ENCODE assay signal across 27 cellular contexts in the genomic region with DNA sequence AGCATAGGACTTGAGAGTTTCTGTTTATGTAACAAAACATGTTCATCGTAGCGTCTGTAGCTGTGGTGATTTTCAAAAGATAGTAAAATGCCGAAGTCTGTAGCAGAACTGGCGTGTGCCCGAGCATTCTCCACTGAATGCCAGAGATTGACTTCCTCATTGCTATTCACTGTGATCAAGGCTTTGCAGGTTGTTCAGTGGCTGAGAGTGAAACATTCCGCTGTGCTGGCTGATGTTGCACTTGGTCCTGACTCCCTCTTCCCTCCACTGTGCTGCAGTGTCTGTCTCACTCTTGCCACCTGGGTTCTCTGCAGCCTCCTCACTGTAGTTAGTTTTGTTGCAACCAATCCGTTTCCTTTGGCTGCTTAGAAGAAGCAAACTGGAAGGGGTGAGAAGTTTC. TPM values are rescaled to one million over a fixed set of nuclear protein-coding genes. Genes with fewer than 3 reads are reported as not detected.
A peak's percentile ranks its signal among the peaks of the same experiment; 100 is the strongest.
DNase-seq lines count a peak whose midpoint lies in the region; ATAC-seq and TF ChIP-seq lines count a peak whose summit lies in the region.
"Had no signal": no experiment of that assay in that cellular context is flagged by ENCODE, and none has a peak within 500 bp of the region (broad histone marks: within the 10 kb centered on the region; RNA-seq: fewer than 3 reads in every experiment).

No MANE protein-coding gene starts in this region.

- no peak overlapping the region for H3K4me3 Mint-ChIP-seq in endodermal cell
- H3K4me3 Mint-ChIP-seq in activated T-cell treated with anti-CD3 and anti-CD28 coated beads, Interleukin-2, amount 50 U/mL, for 72 hours, result no peak overlapping the region
- H3K4me3 Mint-ChIP-seq in natural killer cell, result no peak overlapping the region
- H3K4me3 Mint-ChIP-seq: activated naive CD8-positive, alpha-beta T cell treated with anti-CD3 and anti-CD28 coated beads, Interleukin-2, amount 50 U/mL, for 24 hours; brain; effector memory CD8-positive, alpha-beta T cell; neural crest cell had no signal

- WGBS in endodermal cell (ENCODE audit: insufficient coverage in 1 of 2, insufficient read length in 1 of 2), 2 experiments, result 93 to 95% methylated on average over 5 to 7 of the region's 7 CpGs
- WGBS in GM23248 (ENCODE audit: low coverage in 1 of 2, low lambda C conversion rate in 2 of 2, missing lambda C conversion rate in 2 of 2), 2 experiments, result 97 to 98% methylated on average over 7 of the region's 7 CpGs

- H3K27ac ChIP-seq in KMS-11 (peak overlapping the region; percentile 22; the same call in 1 of the 2 replicates), endodermal cell (ENCODE audit: low read depth, low read length) (no peak overlapping the region), GM23248 (no peak overlapping the region)
- H3K27ac ChIP-seq: BLaER1, coronary artery, foreskin keratinocyte, left ventricle myocardium inferior, Peyer's patch had no signal

- TF ChIP-seq CTCF in KMS-11 (conservative IDR thresholded peaks at IDR 0.05; ENCODE audit: low read depth, low read length) (no peak), endodermal cell (conservative IDR thresholded peaks at IDR 0.05) (no peak), omental fat pad (IDR thresholded peaks at IDR 0.05) (no peak), natural killer cell (IDR thresholded peaks at IDR 0.05) (no peak)

- in situ Hi-C loops in GM23248 (cut with MboI), result no loop called here

- no peaks in the 10 kb centered on the region for H3K36me3 ChIP-seq in KMS-11 (ENCODE audit: insufficient read depth)
- H3K36me3 ChIP-seq in endodermal cell (ENCODE audit: control insufficient read depth, insufficient read depth, low read length), result peaks cover 89% of the 10 kb centered on the region
- peaks cover 83% of the 10 kb centered on the region for H3K36me3 ChIP-seq in GM23248 (ENCODE audit: low read depth)

- peaks cover 9% of the 10 kb centered on the region for H3K4me1 ChIP-seq in KMS-11 (ENCODE audit: low read depth, poor library complexity, severe bottlenecking)
- no peaks in the 10 kb centered on the region for H3K4me1 ChIP-seq in endodermal cell (ENCODE audit: control insufficient read depth, insufficient read depth, low read length)
- peaks cover 40% of the 10 kb centered on the region for H3K4me1 ChIP-seq in GM23248 (ENCODE audit: insufficient read depth)
- H3K4me1 ChIP-seq: BLaER1, Peyer's patch had no signal

- H3K9ac ChIP-seq in KMS-11 (no peak overlapping the region), endodermal cell (ENCODE audit: extremely low read depth, low read length, poor library complexity, severe bottlenecking) (no peak overlapping the region), GM23248 (no peak overlapping the region)
- H3K9ac ChIP-seq: BLaER1 had no signal

- ATAC-seq in omental fat pad (ENCODE audit: low FRiP score), result peak; percentile 39
- no peak for ATAC-seq in activated T-cell treated with anti-CD3 and anti-CD28 coated beads, Interleukin-2, amount 50 U/mL, for 72 hours (replicated peaks in 1 of 2)
- no peak for ATAC-seq in natural killer cell
- ATAC-seq: activated naive CD8-positive, alpha-beta T cell treated with anti-CD3 and anti-CD28 coated beads, Interleukin-2, amount 50 U/mL, for 24 hours; effector memory CD8-positive, alpha-beta T cell; esophagus mucosa; foreskin keratinocyte had no signal

- no peak overlapping the region for H3K27ac Mint-ChIP-seq in endodermal cell
- no peak overlapping the region for H3K27ac Mint-ChIP-seq in activated T-cell treated with anti-CD3 and anti-CD28 coated beads, Interleukin-2, amount 50 U/mL, for 72 hours
- peak overlapping the region in 1 of 2 donors; percentile 45 for H3K27ac Mint-ChIP-seq in natural killer cell
- H3K27ac Mint-ChIP-seq: activated naive CD8-positive, alpha-beta T cell treated with anti-CD3 and anti-CD28 coated beads, Interleukin-2, amount 50 U/mL, for 24 hours; brain had no signal

- H3K36me3 Mint-ChIP-seq in endodermal cell (ENCODE audit: low read depth) (peaks cover 54% of the 10 kb centered on the region), natural killer cell (peaks cover 20% of the 10 kb centered on the region)
- peaks cover 4 to 17% of the 10 kb centered on the region in 2 donors for H3K36me3 Mint-ChIP-seq in activated T-cell treated with anti-CD3 and anti-CD28 coated beads, Interleukin-2, amount 50 U/mL, for 72 hours (ENCODE audit: insufficient read depth in 2 of 2)

- H2AFZ ChIP-seq in KMS-11 (ENCODE audit: low read depth), result no peak overlapping the region
- no peak overlapping the region for H2AFZ ChIP-seq in GM23248

- H3K4me3 ChIP-seq in KMS-11 (IDR thresholded peaks at IDR 0.05; ENCODE audit: insufficient read depth, low read depth, low read length), result no peak overlapping the region
- no peak overlapping the region for H3K4me3 ChIP-seq in endodermal cell (ENCODE audit: low read length)
- no peak overlapping the region for H3K4me3 ChIP-seq in GM23248
- H3K4me3 ChIP-seq: BLaER1, coronary artery, left ventricle myocardium inferior, MG63, Peyer's patch had no signal

- no peaks in the 10 kb centered on the region for H4K20me1 ChIP-seq in KMS-11 (ENCODE audit: insufficient read depth)
- H4K20me1 ChIP-seq in GM23248 (ENCODE audit: insufficient read depth), result no peaks in the 10 kb centered on the region
- H4K20me1 ChIP-seq: BLaER1 had no signal

- no peaks in the 10 kb centered on the region for H3K27me3 ChIP-seq in KMS-11 (ENCODE audit: insufficient read depth, low read depth)
- no peaks in the 10 kb centered on the region for H3K27me3 ChIP-seq in endodermal cell (ENCODE audit: control insufficient read depth, insufficient read depth, low read length, poor library complexity, severe bottlenecking)
- no peaks in the 10 kb centered on the region for H3K27me3 ChIP-seq in GM23248 (replicated peaks; ENCODE audit: insufficient read depth)
- H3K27me3 ChIP-seq: BLaER1, foreskin keratinocyte, MG63, Peyer's patch had no signal

- H3K27me3 Mint-ChIP-seq in endodermal cell (ENCODE audit: insufficient read depth) (no peaks in the 10 kb centered on the region), natural killer cell (ENCODE audit: low read depth in 2 of 2) (no peaks in the 10 kb centered on the region)
- no peaks in the 10 kb centered on the region for H3K27me3 Mint-ChIP-seq in activated T-cell treated with anti-CD3 and anti-CD28 coated beads, Interleukin-2, amount 50 U/mL, for 72 hours (ENCODE audit: low read depth)
- H3K27me3 Mint-ChIP-seq: activated naive CD8-positive, alpha-beta T cell treated with anti-CD3 and anti-CD28 coated beads, Interleukin-2, amount 50 U/mL, for 24 hours; effector memory CD8-positive, alpha-beta T cell had no signal

- H3K4me2 ChIP-seq in KMS-11 (peak overlapping the region; percentile 26), GM23248 (ENCODE audit: unreplicated experiment) (no peak overlapping the region)
- H3K4me2 ChIP-seq: BLaER1 had no signal

- no peaks in the 10 kb centered on the region for H3K9me3 ChIP-seq in endodermal cell (ENCODE audit: control insufficient read depth, low read length)
- H3K9me3 ChIP-seq in GM23248 (ENCODE audit: low read depth), result no peaks in the 10 kb centered on the region
- H3K9me3 ChIP-seq: BLaER1, left ventricle myocardium inferior, MG63, Peyer's patch had no signal

- H3K79me2 ChIP-seq in KMS-11 (ENCODE audit: insufficient read depth, low read depth) (no peaks in the 10 kb centered on the region), GM23248 (ENCODE audit: insufficient read depth) (peaks cover 55% of the 10 kb centered on the region)

- DNase-seq in Ammon's horn (ENCODE audit: low spot score) (peak; percentile 19), endodermal cell (peak; percentile 48), omental fat pad (ENCODE audit: low spot score) (no peak), SW480 (ENCODE audit: low spot score) (no peak), natural killer cell (no peak), GM23248 (no peak)
- no peak for DNase-seq in activated T-cell treated with anti-CD3 and anti-CD28 coated beads, Interleukin-2, amount 50 U/mL, for 72 hours
- DNase-seq: activated CD4-positive, alpha-beta T cell treated with anti-CD3 and anti-CD28 coated beads, Interleukin-2, amount 50 U/mL, for 1 hour; activated effector memory CD4-positive, alpha-beta T cell treated with anti-CD3 and anti-CD28 coated beads, Interleukin-2, amount 50 U/mL, for 16 hours; activated naive CD8-positive, alpha-beta T cell treated with anti-CD3 and anti-CD28 coated beads, Interleukin-2, amount 50 U/mL, for 24 hours; Calu3; DND-41; effector memory CD8-positive, alpha-beta T cell; left ventricle myocardium inferior; MG63; NCI-H146; NCI-H510A treated with DMSO at 0.1 percent for 48 hours; Peyer's patch; stimulated activated CD4-positive, alpha-beta T cell treated with anti-CD3 and anti-CD28 coated beads, Interleukin-1b, Interleukin-23, amount 100 ng/mL, for 48 hours; T-helper 2 cell had no signal

- H3K9me3 Mint-ChIP-seq in endodermal cell (no peaks in the 10 kb centered on the region), natural killer cell (no peaks in the 10 kb centered on the region)
- no peaks in the 10 kb centered on the region for H3K9me3 Mint-ChIP-seq in activated T-cell treated with anti-CD3 and anti-CD28 coated beads, Interleukin-2, amount 50 U/mL, for 72 hours
- H3K9me3 Mint-ChIP-seq: activated naive CD8-positive, alpha-beta T cell treated with anti-CD3 and anti-CD28 coated beads, Interleukin-2, amount 50 U/mL, for 24 hours; brain; effector memory CD8-positive, alpha-beta T cell; neural crest cell had no signal

- H3K9me2 ChIP-seq in GM23248 (ENCODE audit: insufficient read depth), result no peaks in the 10 kb centered on the region

- H3K4me1 Mint-ChIP-seq in endodermal cell (no peaks in the 10 kb centered on the region), natural killer cell (no peaks in the 10 kb centered on the region)
- peaks cover 20% of the 10 kb centered on the region for H3K4me1 Mint-ChIP-seq in activated T-cell treated with anti-CD3 and anti-CD28 coated beads, Interleukin-2, amount 50 U/mL, for 72 hours (ENCODE audit: low read depth)
- H3K4me1 Mint-ChIP-seq: brain, neural crest cell had no signal

- peaks cover 36% of the 10 kb centered on the region for H3F3A ChIP-seq in GM23248 (ENCODE audit: insufficient read depth)

- intact Hi-C loops in natural killer cell (cut with micrococcal nuclease), result no loop called here

RNA-seq across cellular contexts. Expression of a gene that starts 37.6 kb away (rescaled TPM):
- total RNA-seq in endodermal cell, result 10 to 100 TPM; 24.4 to 28.8 TPM
- polyA plus RNA-seq in endodermal cell (2013, experiment 1 of 2), result 14.6 TPM
- polyA plus RNA-seq in endodermal cell (2013, experiment 2 of 2), result 14.4 TPM
- 10 to 100 TPM; 21.0 to 37.4 (median 30.2) TPM for total RNA-seq in omental fat pad
- 10 to 100 TPM; 20.4 to 25.6 TPM for total RNA-seq in activated T-cell treated with anti-CD3 and anti-CD28 coated beads, Interleukin-2, amount 50 U/mL, for 72 hours
- total RNA-seq in natural killer cell, result 10 to 100 TPM; 36.0 to 42.4 (median 39.5) TPM
- 24.6 and 26.4 TPM in 2 replicates for total RNA-seq in GM23248 (2014; rRNA removed; shearing (Covaris generic))
- 19.6 and 22.3 TPM in 2 replicates for polyA plus RNA-seq in GM23248 (2016; fragmentation: Nextera tagmentation; extraction: Ambion mirVana)

Comparison
In these comparisons a context has a peak if more than half of its experiments do, and no peak if none do; other contexts are left out.
1. DNase-seq: peak in Ammon's horn (single experiment) and endodermal cell (single experiment); none in omental fat pad (single experiment), SW480 (single experiment), activated T-cell treated with anti-CD3 and anti-CD28 coated beads, Interleukin-2, amount 50 U/mL, for 72 hours (0 of 2), natural killer cell (single experiment) and GM23248 (single experiment).